In the genomic region with DNA sequence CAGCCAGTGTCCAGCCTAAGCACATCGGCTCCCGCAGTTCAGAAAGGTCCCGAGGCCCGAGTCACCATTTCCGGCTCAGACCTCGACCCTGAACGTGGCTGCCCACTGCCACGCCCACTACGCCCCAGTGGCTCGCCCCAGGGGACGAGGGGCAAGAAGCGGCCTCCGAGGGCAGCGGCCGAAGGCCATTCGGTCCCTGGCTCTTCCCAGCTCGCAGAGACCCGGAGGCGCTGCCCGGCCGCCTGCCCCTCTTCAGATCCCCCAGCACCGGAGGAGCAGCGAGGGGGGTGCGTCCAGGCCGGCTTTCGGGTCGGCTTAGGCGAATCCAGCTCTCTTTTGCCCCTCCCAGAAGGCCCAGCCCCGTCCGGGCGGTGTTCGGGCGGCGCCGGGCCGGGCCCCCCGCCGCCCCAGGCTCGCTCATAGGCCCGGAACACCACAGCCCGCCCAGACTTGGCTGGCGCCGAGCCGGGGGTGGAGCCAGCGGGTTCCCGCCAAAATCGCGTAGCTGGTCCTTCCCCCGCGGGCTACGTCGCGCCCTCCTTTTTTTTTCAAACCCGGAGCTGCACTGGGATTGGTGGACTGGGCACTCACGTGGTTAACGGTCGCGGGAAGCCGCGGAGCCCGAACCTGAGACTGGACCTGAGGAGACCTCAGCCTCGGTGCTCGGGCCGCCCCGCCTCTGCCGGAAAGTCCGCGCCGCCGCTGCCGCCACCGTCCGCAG, we compare ENCODE assay signal across 1 cellular context.
TF ChIP-seq lines count a peak whose summit lies in the region.

TSS of gene WEE1 (plus strand) at position 617 of the 721 bp plus-strand sequence. CDS start 264 bp downstream, outside the sequence.

TF ChIP-seq in WTC11, 78 proteins besides CTCF, POLR2A, EP300 and RAD21 (continued from another document and continues in another):
- TF ChIP-seq, protein P1, sequence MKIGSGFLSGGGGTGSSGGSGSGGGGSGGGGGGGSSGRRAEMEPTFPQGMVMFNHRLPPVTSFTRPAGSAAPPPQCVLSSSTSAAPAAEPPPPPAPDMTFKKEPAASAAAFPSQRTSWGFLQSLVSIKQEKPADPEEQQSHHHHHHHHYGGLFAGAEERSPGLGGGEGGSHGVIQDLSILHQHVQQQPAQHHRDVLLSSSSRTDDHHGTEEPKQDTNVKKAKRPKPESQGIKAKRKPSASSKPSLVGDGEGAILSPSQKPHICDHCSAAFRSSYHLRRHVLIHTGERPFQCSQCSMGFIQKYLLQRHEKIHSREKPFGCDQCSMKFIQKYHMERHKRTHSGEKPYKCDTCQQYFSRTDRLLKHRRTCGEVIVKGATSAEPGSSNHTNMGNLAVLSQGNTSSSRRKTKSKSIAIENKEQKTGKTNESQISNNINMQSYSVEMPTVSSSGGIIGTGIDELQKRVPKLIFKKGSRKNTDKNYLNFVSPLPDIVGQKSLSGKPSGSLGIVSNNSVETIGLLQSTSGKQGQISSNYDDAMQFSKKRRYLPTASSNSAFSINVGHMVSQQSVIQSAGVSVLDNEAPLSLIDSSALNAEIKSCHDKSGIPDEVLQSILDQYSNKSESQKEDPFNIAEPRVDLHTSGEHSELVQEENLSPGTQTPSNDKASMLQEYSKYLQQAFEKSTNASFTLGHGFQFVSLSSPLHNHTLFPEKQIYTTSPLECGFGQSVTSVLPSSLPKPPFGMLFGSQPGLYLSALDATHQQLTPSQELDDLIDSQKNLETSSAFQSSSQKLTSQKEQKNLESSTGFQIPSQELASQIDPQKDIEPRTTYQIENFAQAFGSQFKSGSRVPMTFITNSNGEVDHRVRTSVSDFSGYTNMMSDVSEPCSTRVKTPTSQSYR (CRISPR knock-in tag; IDR thresholded peaks at IDR 0.05): peak; percentile 64; the same call in 1 of the 2 replicates
- TF ChIP-seq, protein P2, sequence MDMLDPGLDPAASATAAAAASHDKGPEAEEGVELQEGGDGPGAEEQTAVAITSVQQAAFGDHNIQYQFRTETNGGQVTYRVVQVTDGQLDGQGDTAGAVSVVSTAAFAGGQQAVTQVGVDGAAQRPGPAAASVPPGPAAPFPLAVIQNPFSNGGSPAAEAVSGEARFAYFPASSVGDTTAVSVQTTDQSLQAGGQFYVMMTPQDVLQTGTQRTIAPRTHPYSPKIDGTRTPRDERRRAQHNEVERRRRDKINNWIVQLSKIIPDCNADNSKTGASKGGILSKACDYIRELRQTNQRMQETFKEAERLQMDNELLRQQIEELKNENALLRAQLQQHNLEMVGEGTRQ (CRISPR knock-in tag; IDR thresholded peaks at IDR 0.05): peak; percentile 95
- TF ChIP-seq ZNF416 (CRISPR knock-in tag; IDR thresholded peaks at IDR 0.05): no peak
- TF ChIP-seq RELA (CRISPR knock-in tag; IDR thresholded peaks at IDR 0.05; ENCODE audit: borderline replicate concordance): 0 out of 2 replicates have a peak, but pooled peaks have one; percentile 48
- no peak for TF ChIP-seq NFATC4 (CRISPR knock-in tag; IDR thresholded peaks at IDR 0.05)
- peak; percentile 100 for TF ChIP-seq MYBL2 (CRISPR knock-in tag; IDR thresholded peaks at IDR 0.05)
- peak; percentile 73; the same call in 1 of the 2 replicates for TF ChIP-seq ETV6 (CRISPR knock-in tag; IDR thresholded peaks at IDR 0.05)
- peak; percentile 62 for TF ChIP-seq SP1 (CRISPR knock-in tag; conservative IDR thresholded peaks at IDR 0.05)
- no peak for TF ChIP-seq ATF6 (CRISPR knock-in tag; IDR thresholded peaks at IDR 0.05)
- TF ChIP-seq ZBTB43 (CRISPR knock-in tag; IDR thresholded peaks at IDR 0.05): no peak
- TF ChIP-seq, protein P3, sequence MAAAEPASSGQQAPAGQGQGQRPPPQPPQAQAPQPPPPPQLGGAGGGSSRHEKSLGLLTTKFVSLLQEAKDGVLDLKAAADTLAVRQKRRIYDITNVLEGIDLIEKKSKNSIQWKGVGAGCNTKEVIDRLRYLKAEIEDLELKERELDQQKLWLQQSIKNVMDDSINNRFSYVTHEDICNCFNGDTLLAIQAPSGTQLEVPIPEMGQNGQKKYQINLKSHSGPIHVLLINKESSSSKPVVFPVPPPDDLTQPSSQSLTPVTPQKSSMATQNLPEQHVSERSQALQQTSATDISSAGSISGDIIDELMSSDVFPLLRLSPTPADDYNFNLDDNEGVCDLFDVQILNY (CRISPR knock-in tag; IDR thresholded peaks at IDR 0.05): peak; percentile 99
- TF ChIP-seq FOXJ3 (CRISPR knock-in tag; IDR thresholded peaks at IDR 0.05; ENCODE audit: borderline replicate concordance): no peak
- peak; percentile 80; the same call in 1 of the 2 replicates for TF ChIP-seq CBFB (CRISPR knock-in tag; IDR thresholded peaks at IDR 0.05; ENCODE audit: low read depth)
- TF ChIP-seq FOXK1 (CRISPR knock-in tag; IDR thresholded peaks at IDR 0.05): no peak; the same call in 1 of the 2 replicates
- no peak; the same call in 1 of the 2 replicates for TF ChIP-seq TEAD1 (CRISPR knock-in tag; IDR thresholded peaks at IDR 0.05)
- peak; percentile 69; the same call in 1 of the 2 replicates for TF ChIP-seq CREM (CRISPR knock-in tag; IDR thresholded peaks at IDR 0.05)
- no peak for TF ChIP-seq EMX1 (CRISPR knock-in tag; IDR thresholded peaks at IDR 0.05)
- TF ChIP-seq ZNF138 (CRISPR knock-in tag; conservative IDR thresholded peaks at IDR 0.05): no peak; the same call in 1 of the 2 replicates
- TF ChIP-seq HMGA2 (CRISPR knock-in tag; IDR thresholded peaks at IDR 0.05): no peak
- no peak for TF ChIP-seq AR (CRISPR knock-in tag; IDR thresholded peaks at IDR 0.05)
- TF ChIP-seq ZNF121 (CRISPR knock-in tag; IDR thresholded peaks at IDR 0.05): no peak
- TF ChIP-seq, protein P4, sequence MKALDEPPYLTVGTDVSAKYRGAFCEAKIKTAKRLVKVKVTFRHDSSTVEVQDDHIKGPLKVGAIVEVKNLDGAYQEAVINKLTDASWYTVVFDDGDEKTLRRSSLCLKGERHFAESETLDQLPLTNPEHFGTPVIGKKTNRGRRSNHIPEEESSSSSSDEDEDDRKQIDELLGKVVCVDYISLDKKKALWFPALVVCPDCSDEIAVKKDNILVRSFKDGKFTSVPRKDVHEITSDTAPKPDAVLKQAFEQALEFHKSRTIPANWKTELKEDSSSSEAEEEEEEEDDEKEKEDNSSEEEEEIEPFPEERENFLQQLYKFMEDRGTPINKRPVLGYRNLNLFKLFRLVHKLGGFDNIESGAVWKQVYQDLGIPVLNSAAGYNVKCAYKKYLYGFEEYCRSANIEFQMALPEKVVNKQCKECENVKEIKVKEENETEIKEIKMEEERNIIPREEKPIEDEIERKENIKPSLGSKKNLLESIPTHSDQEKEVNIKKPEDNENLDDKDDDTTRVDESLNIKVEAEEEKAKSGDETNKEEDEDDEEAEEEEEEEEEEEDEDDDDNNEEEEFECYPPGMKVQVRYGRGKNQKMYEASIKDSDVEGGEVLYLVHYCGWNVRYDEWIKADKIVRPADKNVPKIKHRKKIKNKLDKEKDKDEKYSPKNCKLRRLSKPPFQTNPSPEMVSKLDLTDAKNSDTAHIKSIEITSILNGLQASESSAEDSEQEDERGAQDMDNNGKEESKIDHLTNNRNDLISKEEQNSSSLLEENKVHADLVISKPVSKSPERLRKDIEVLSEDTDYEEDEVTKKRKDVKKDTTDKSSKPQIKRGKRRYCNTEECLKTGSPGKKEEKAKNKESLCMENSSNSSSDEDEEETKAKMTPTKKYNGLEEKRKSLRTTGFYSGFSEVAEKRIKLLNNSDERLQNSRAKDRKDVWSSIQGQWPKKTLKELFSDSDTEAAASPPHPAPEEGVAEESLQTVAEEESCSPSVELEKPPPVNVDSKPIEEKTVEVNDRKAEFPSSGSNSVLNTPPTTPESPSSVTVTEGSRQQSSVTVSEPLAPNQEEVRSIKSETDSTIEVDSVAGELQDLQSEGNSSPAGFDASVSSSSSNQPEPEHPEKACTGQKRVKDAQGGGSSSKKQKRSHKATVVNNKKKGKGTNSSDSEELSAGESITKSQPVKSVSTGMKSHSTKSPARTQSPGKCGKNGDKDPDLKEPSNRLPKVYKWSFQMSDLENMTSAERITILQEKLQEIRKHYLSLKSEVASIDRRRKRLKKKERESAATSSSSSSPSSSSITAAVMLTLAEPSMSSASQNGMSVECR (CRISPR knock-in tag; IDR thresholded peaks at IDR 0.05; ENCODE audit: borderline replicate concordance): 0 out of 2 replicates have a peak, but pooled peaks have one; percentile 81
- TF ChIP-seq HMGXB4 (CRISPR knock-in tag; IDR thresholded peaks at IDR 0.05): peak; percentile 78; the same call in 1 of the 2 replicates
- 0 out of 2 replicates have a peak, but pooled peaks have one; percentile 26 for TF ChIP-seq PREB (CRISPR knock-in tag; IDR thresholded peaks at IDR 0.05; ENCODE audit: borderline replicate concordance)
- no peak for TF ChIP-seq ZNF396 (CRISPR knock-in tag; IDR thresholded peaks at IDR 0.05; ENCODE audit: borderline replicate concordance)
- 0 out of 2 replicates have a peak, but pooled peaks have one; percentile 24 for TF ChIP-seq FOXP4 (CRISPR knock-in tag; IDR thresholded peaks at IDR 0.05)
